ENCODE assay signal across 29 cellular contexts in genomic region chr9:121048618-121049017, GRCh38. TPM values are rescaled to one million over a fixed set of nuclear protein-coding genes. Genes with fewer than 3 reads are reported as not detected.
A peak's percentile ranks its signal among the peaks of the same experiment; 100 is the strongest.
DNase-seq lines count a peak whose midpoint lies in the region; TF ChIP-seq lines count a peak whose summit lies in the region.
"Had no signal": no experiment of that assay in that cellular context is flagged by ENCODE, and none has a peak within 500 bp of the region (broad histone marks: within the 10 kb centered on the region; RNA-seq: fewer than 3 reads in every experiment).

No MANE protein-coding gene starts in this region.

- H3K79me2 ChIP-seq in SK-N-SH (ENCODE audit: insufficient read depth) = no peaks in the 10 kb centered on the region

- H3K36me3 Mint-ChIP-seq in nephron progenitor cell (ENCODE audit: low read depth) (no peaks in the 10 kb centered on the region), CD14-positive monocyte (peaks cover 2 to 8% of the 10 kb centered on the region in 2 donors)
- H3K36me3 Mint-ChIP-seq: activated naive CD8-positive, alpha-beta T cell had no signal

- TF ChIP-seq RAD21 in SK-N-SH (IDR thresholded peaks at IDR 0.05; ENCODE audit: low read length) = no peak

- no peaks in the 10 kb centered on the region for H3K36me3 ChIP-seq in SK-N-SH (replicated peaks in 1 of 2; ENCODE audit: control insufficient read depth in 1 of 2, insufficient read depth in 2 of 2, low read length in 1 of 2)
- H3K36me3 ChIP-seq: BE2C, ovary, WERI-Rb-1 had no signal

- peak overlapping the region in 1 of 2 experiments; percentile 53; a peak in 1 of 4 replicates for H3K27ac ChIP-seq in SK-N-SH (ENCODE audit: low read depth in 2 of 2, low read length in 1 of 2)
- H3K27ac ChIP-seq: ovary, skin epidermis, WERI-Rb-1 had no signal

- TF ChIP-seq CTCF in AG10803 (conservative IDR thresholded peaks at IDR 0.05; ENCODE audit: low read length) = no peak
- no peak for TF ChIP-seq CTCF in SK-N-SH (IDR thresholded peaks at IDR 0.05)
- no peak for TF ChIP-seq CTCF in nephron progenitor cell (IDR thresholded peaks at IDR 0.05)
- TF ChIP-seq CTCF in CD14-positive monocyte (IDR thresholded peaks at IDR 0.05) = no peak

- H3K4me3 ChIP-seq in AG10803 (ENCODE audit: low read length) (no peak overlapping the region), SK-N-SH (ENCODE audit: low read depth in 2 of 2, low read length in 1 of 2) (no peak overlapping the region)
- H3K4me3 ChIP-seq: ovary, skin epidermis had no signal

- H3K9me3 Mint-ChIP-seq in nephron progenitor cell (no peaks in the 10 kb centered on the region), CD14-positive monocyte (no peaks in the 10 kb centered on the region)
- H3K9me3 Mint-ChIP-seq: CD8-positive, alpha-beta memory T cell had no signal

- no peaks in the 10 kb centered on the region for H3F3A ChIP-seq in SK-N-SH (replicated peaks; ENCODE audit: insufficient read depth)

- no peaks in the 10 kb centered on the region for H3K9me3 ChIP-seq in SK-N-SH
- H3K9me3 ChIP-seq: BE2C, ovary had no signal

- no peaks in the 10 kb centered on the region for H3K9me2 ChIP-seq in SK-N-SH

- DNase-seq in AG10803 (ENCODE audit: low read depth) (peak; percentile 18), SK-N-SH (no peak), fibroblast of gingiva (ENCODE audit: low read depth) (peak; percentile 34), nephron progenitor cell (no peak), NCI-H146 treated with DMSO at 0.1 percent for 48 hours (lab: John Stamatoyannopoulos, UW; ENCODE audit: unreplicated experiment) (no peak), CD14-positive monocyte (ENCODE audit: low spot score) (no peak), NK-92 (lab: John Stamatoyannopoulos, UW; ENCODE audit: unreplicated experiment) (no peak)
- no peak for DNase-seq in stimulated activated CD4-positive, alpha-beta T cell treated with anti-CD3 and anti-CD28 coated beads, Interleukin-4, amount 100 ng/mL, for 24 hours
- DNase-seq: activated CD4-positive, alpha-beta T cell treated with anti-CD3 and anti-CD28 coated beads for 48 hours; activated CD8-positive, alpha-beta memory T cell treated with anti-CD3 and anti-CD28 coated beads for 24 hours; activated effector memory CD4-positive, alpha-beta T cell treated with anti-CD3 and anti-CD28 coated beads, Interleukin-2, amount 50 U/mL, for 16 hours; activated T-cell treated with anti-CD3 and anti-CD28 coated beads for 4 hours; BE2C; CD8-positive, alpha-beta memory T cell; central memory CD4-positive, alpha-beta T cell; dermis blood vessel endothelial cell; DMS153; HCEC 1CT; mesenchymal stem cell; NCI-H146; NCI-H446; NCI-H774; ovary; SIG-M5; stimulated activated naive CD4-positive, alpha-beta T cell treated with Interleukin-2 at 50 U/mL for 16 hours; T1000; WERI-Rb-1 had no signal

- TF ChIP-seq EP300 in SK-N-SH (IDR thresholded peaks at IDR 0.05; ENCODE audit: borderline replicate concordance in 1 of 2, low read depth in 1 of 2, low read length in 1 of 2) = no peak

- CTCF ChIA-PET in SK-N-SH (lab: Yijun Ruan, JAX) = interaction anchor here (0.9 to 2.3 kb wide), 2 partner anchors 271 to 293 kb away, joined by 3 to 6 read pairs; no protein-coding TSS in a partner anchor

- H3K4me1 Mint-ChIP-seq in nephron progenitor cell (peaks cover 6% of the 10 kb centered on the region), CD14-positive monocyte (no peaks in the 10 kb centered on the region)
- H3K4me1 Mint-ChIP-seq: CD8-positive, alpha-beta memory T cell had no signal

- H3K4me1 ChIP-seq in SK-N-SH (ENCODE audit: control insufficient read depth in 1 of 2, insufficient read depth in 2 of 2, low read depth in 1 of 2, low read length in 1 of 2) = peaks cover 5 to 6% of the 10 kb centered on the region in 2 experiments; a peak in 3 of 4 replicates
- H3K4me1 ChIP-seq: BE2C had no signal

- H2AFZ ChIP-seq in SK-N-SH (ENCODE audit: low read depth) = 0 out of 2 replicates have a peak overlapping the region, but pooled peaks have one; percentile 5

- no peak overlapping the region for H3K4me2 ChIP-seq in SK-N-SH

- no peaks in the 10 kb centered on the region for H4K20me1 ChIP-seq in SK-N-SH (ENCODE audit: insufficient read depth)

- H3K27me3 ChIP-seq in SK-N-SH (ENCODE audit: insufficient read depth) = no peaks in the 10 kb centered on the region
- H3K27me3 ChIP-seq: BE2C, ovary had no signal

- no peak overlapping the region for H3K9ac ChIP-seq in SK-N-SH

- POLR2A ChIA-PET in SK-N-SH (lab: Yijun Ruan, JAX) = no interaction called here

- H3K27me3 Mint-ChIP-seq in nephron progenitor cell (ENCODE audit: low read depth, poor library complexity) = peaks cover 2% of the 10 kb centered on the region
- no peaks in the 10 kb centered on the region for H3K27me3 Mint-ChIP-seq in CD14-positive monocyte (ENCODE audit: low read depth in 3 of 3)
- H3K27me3 Mint-ChIP-seq: activated naive CD8-positive, alpha-beta T cell; CD8-positive, alpha-beta memory T cell had no signal

- intact Hi-C loops in CD14-positive monocyte (cut with micrococcal nuclease) = no loop called here

- no peak overlapping the region for H3K4me3 Mint-ChIP-seq in nephron progenitor cell
- no peak overlapping the region for H3K4me3 Mint-ChIP-seq in CD14-positive monocyte
- H3K4me3 Mint-ChIP-seq: activated naive CD8-positive, alpha-beta T cell; CD8-positive, alpha-beta memory T cell had no signal

- H3K27ac Mint-ChIP-seq in nephron progenitor cell (peak overlapping the region; percentile 1), CD14-positive monocyte (no peak overlapping the region)
- H3K27ac Mint-ChIP-seq: activated naive CD8-positive, alpha-beta T cell; CD8-positive, alpha-beta memory T cell had no signal

TF ChIP-seq in SK-N-SH, 30 proteins besides CTCF, POLR2A, EP300 and RAD21:
- TF ChIP-seq USF1 (IDR thresholded peaks at IDR 0.05; ENCODE audit: borderline replicate concordance, low read depth) (no peak), JUND (IDR thresholded peaks at IDR 0.05) (no peak), RCOR1 (IDR thresholded peaks at IDR 0.05; ENCODE audit: low read length) (no peak), SMC3 (IDR thresholded peaks at IDR 0.05; ENCODE audit: low read depth, low read length) (no peak), FOXM1 (IDR thresholded peaks at IDR 0.05; ENCODE audit: low read depth) (no peak)

RNA-seq across cellular contexts. Expression of gene C5, which starts 1.5 kb away (rescaled TPM):
- 1.8 and 2.7 TPM in 2 replicates for polyA plus RNA-seq in SK-N-SH (2012; rRNA removed)
- polyA plus RNA-seq in SK-N-SH (2012; cell fraction: cytosol; rRNA removed) = 2.0 and 2.1 TPM in 2 replicates
- polyA plus RNA-seq in SK-N-SH (2012; cell fraction: nucleus; rRNA removed) = 2.4 and 4.5 TPM in 2 replicates
- polyA plus RNA-seq in CD14-positive monocyte = 1 to 10 TPM in 1 of 2 donors, under 1 TPM in 1; 0.66 to 1.2 TPM
- polyA plus RNA-seq: CD8-positive, alpha-beta memory T cell had no signal

RNA-seq across cellular contexts. Expression of gene CNTRL, which starts 26.1 kb away (rescaled TPM):
- 3.6 and 4.1 TPM in 2 replicates for polyA plus RNA-seq in SK-N-SH (2012; rRNA removed)
- 4.1 and 4.3 TPM in 2 replicates for polyA plus RNA-seq in SK-N-SH (2012; cell fraction: cytosol; rRNA removed)
- 4.3 and 7.0 TPM in 2 replicates for polyA plus RNA-seq in SK-N-SH (2012; cell fraction: nucleus; rRNA removed)
- polyA plus RNA-seq in CD14-positive monocyte = 1 to 10 TPM; 3.9 to 4.8 TPM

Comparison
In these comparisons a context has a peak if more than half of its experiments do, and no peak if none do; other contexts are left out.
1. DNase-seq: peak in AG10803 (single experiment) and fibroblast of gingiva (single experiment); none in SK-N-SH (single experiment), nephron progenitor cell (single experiment), NCI-H146 treated with DMSO at 0.1 percent for 48 hours (single experiment), stimulated activated CD4-positive, alpha-beta T cell treated with anti-CD3 and anti-CD28 coated beads, Interleukin-4, amount 100 ng/mL, for 24 hours (single experiment), CD14-positive monocyte (single experiment) and NK-92 (single experiment).